In the genomic region with DNA sequence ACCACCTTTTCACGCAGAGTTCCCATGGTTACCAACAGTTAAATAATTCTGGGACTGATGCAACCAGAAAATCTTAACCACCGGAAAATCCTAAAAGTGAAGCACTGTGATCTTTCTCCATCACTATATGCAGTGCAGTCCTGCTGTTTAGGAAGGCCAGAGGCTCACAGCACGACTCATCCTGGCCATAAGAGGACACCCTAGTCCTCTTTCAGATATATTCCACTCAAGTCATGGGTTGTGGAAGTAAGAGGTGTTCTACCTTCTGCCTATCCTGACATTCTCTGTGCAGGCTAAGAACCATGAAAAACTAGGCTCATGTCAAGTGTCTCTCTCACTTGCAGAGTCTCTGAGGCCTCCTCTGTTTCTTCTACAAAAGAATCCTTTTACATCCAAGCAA, we compare ENCODE assay signal across 17 cellular contexts.
"Had no signal": no experiment of that assay in that cellular context is flagged by ENCODE, and none has a peak within 500 bp of the region (broad histone marks: within the 10 kb centered on the region; RNA-seq: fewer than 3 reads in every experiment).

No MANE protein-coding gene starts in this region.

- ATAC-seq: foreskin keratinocyte; left colon; left ventricle myocardium superior; mucosa of descending colon; naive thymus-derived CD8-positive, alpha-beta T cell; sciatic nerve had no signal

- H2AFZ ChIP-seq: hepatocyte had no signal

- H3K27ac ChIP-seq: esophagus squamous epithelium, foreskin keratinocyte, hepatocyte, neutrophil, thyroid gland had no signal

- H3K79me2 ChIP-seq: hepatocyte had no signal

- H3K4me2 ChIP-seq: hepatocyte had no signal

- DNase-seq: effector memory CD4-positive, alpha-beta T cell; esophagus squamous epithelium; foreskin keratinocyte; head of caudate nucleus; left colon; left ventricle myocardium superior; mucosa of descending colon; naive thymus-derived CD8-positive, alpha-beta T cell; stimulated activated CD4-positive, alpha-beta T cell treated with anti-CD3 and anti-CD28 coated beads, Interleukin-2, amount 100 ng/mL, for 24 hours; stimulated activated CD4-positive, alpha-beta T cell treated with anti-CD3 and anti-CD28 coated beads, Interleukin-4, amount 100 ng/mL, for 4 hours; stimulated activated naive CD4-positive, alpha-beta T cell; thyroid gland had no signal

- H3K4me3 Mint-ChIP-seq: naive thymus-derived CD8-positive, alpha-beta T cell; type B pancreatic cell had no signal

- H3K4me1 Mint-ChIP-seq: naive thymus-derived CD8-positive, alpha-beta T cell had no signal

- H3K9me3 ChIP-seq: esophagus squamous epithelium, mucosa of descending colon, neutrophil, thyroid gland had no signal

- H3K27me3 ChIP-seq: esophagus squamous epithelium, foreskin keratinocyte, hepatocyte, neutrophil, thyroid gland had no signal

- H3K27me3 Mint-ChIP-seq: naive thymus-derived CD8-positive, alpha-beta T cell; type B pancreatic cell had no signal

- H3K4me3 ChIP-seq: esophagus squamous epithelium, hepatocyte, lung, mucosa of descending colon, thyroid gland had no signal

- H3K9me3 Mint-ChIP-seq: naive thymus-derived CD8-positive, alpha-beta T cell; type B pancreatic cell had no signal
